ENCODE assay signal across 10 cellular contexts in genomic region chr12:64757778-64758177, GRCh38. TPM values are rescaled to one million over a fixed set of nuclear protein-coding genes. Genes with fewer than 3 reads are reported as not detected.
DNase-seq lines count a peak whose midpoint lies in the region; TF ChIP-seq lines count a peak whose summit lies in the region.
"Had no signal": no experiment of that assay in that cellular context is flagged by ENCODE, and none has a peak within 500 bp of the region (broad histone marks: within the 10 kb centered on the region; RNA-seq: fewer than 3 reads in every experiment).

No MANE protein-coding gene starts in this region.

- H3K4me3 ChIP-seq in GM12865 (ENCODE audit: low read depth, low read length) (peak overlapping the region; percentile 27), dorsolateral prefrontal cortex (peak overlapping the region in 36 of 59 donors; percentile 3 to 100 (median 92)), parathyroid adenoma (ENCODE audit: low read depth, low read length) (no peak overlapping the region), right atrium auricular region (no peak overlapping the region)

- no peak overlapping the region for H3K9ac ChIP-seq in parathyroid adenoma

- intact Hi-C loops in dorsolateral prefrontal cortex (cut with DNase I), result no loop called here

- H3K27ac ChIP-seq in dorsolateral prefrontal cortex (peak overlapping the region in 9 of 59 donors; percentile 11 to 87 (median 38)), parathyroid adenoma (peak overlapping the region; percentile 4), right atrium auricular region (no peak overlapping the region)
- H3K27ac ChIP-seq: brain microvascular endothelial cell had no signal

- DNase-seq in GM12865 (ENCODE audit: low read depth) (peak; percentile 6), NOMO-1 treated with dmso at 0.1 percent for 144 hours (lab: John Stamatoyannopoulos, UW; ENCODE audit: unreplicated experiment) (peak; percentile 37), dorsolateral prefrontal cortex (no peak), GM19240 (ENCODE audit: insufficient read length, low spot score) (no peak), NCI-H1048 (lab: John Stamatoyannopoulos, UW) (no peak), right atrium auricular region (ENCODE audit: low spot score) (no peak)
- DNase-seq in activated CD4-positive, CD25-positive, alpha-beta regulatory T cell (lab: John Stamatoyannopoulos, UW), result no peak
- DNase-seq: brain microvascular endothelial cell; stimulated activated CD4-positive, alpha-beta T cell treated with anti-CD3 and anti-CD28 coated beads, Interleukin-15, amount 100 ng/mL, for 24 hours had no signal

- H3K4me1 ChIP-seq in parathyroid adenoma, result no peaks in the 10 kb centered on the region
- H3K4me1 ChIP-seq in right atrium auricular region, result peaks cover 0 to 34% of the 10 kb centered on the region in 2 donors

- TF ChIP-seq CTCF in GM12865 (IDR thresholded peaks at IDR 0.05; ENCODE audit: insufficient read depth, low read depth, low read length, missing control alignments), result no peak
- TF ChIP-seq CTCF in dorsolateral prefrontal cortex (IDR thresholded peaks at IDR 0.05 in 54 of 56, conservative IDR thresholded peaks at IDR 0.05 in 2 of 56; ENCODE audit: low read depth in 1 of 56, partially characterized antibody in 56 of 56), result no peak
- TF ChIP-seq CTCF in parathyroid adenoma (IDR thresholded peaks at IDR 0.05), result no peak
- no peak for TF ChIP-seq CTCF in right atrium auricular region (IDR thresholded peaks at IDR 0.05)

- no peaks in the 10 kb centered on the region for H3K9me3 ChIP-seq in parathyroid adenoma (ENCODE audit: control insufficient read depth, low read length)
- H3K9me3 ChIP-seq in right atrium auricular region, result no peaks in the 10 kb centered on the region

- no peak overlapping the region for H2AFZ ChIP-seq in parathyroid adenoma

- H3K27me3 ChIP-seq in dorsolateral prefrontal cortex, result no peaks in the 10 kb centered on the region
- H3K27me3 ChIP-seq in parathyroid adenoma (ENCODE audit: control insufficient read depth, insufficient read depth, low read length), result no peaks in the 10 kb centered on the region
- no peaks in the 10 kb centered on the region for H3K27me3 ChIP-seq in right atrium auricular region
- H3K27me3 ChIP-seq: brain microvascular endothelial cell had no signal

- H3K4me2 ChIP-seq in parathyroid adenoma (ENCODE audit: low read length), result peak overlapping the region; percentile 0

- no peaks in the 10 kb centered on the region for H3K79me2 ChIP-seq in parathyroid adenoma

- H3K36me3 ChIP-seq in parathyroid adenoma (ENCODE audit: control insufficient read depth, insufficient read depth, low read length) (no peaks in the 10 kb centered on the region), right atrium auricular region (no peaks in the 10 kb centered on the region)
- H3K36me3 ChIP-seq: brain microvascular endothelial cell had no signal

RNA-seq across cellular contexts. Expression of gene GNS, which starts 1.4 kb away (rescaled TPM):
- 10 to 100 TPM; 36.2 to 59.3 (median 44.6) TPM for total RNA-seq in dorsolateral prefrontal cortex
- 100 to 1,000 TPM in 1 of 2 donors, 10 to 100 TPM in 1; 76.5 to 106 TPM for total RNA-seq in right atrium auricular region

Comparison
In these comparisons a context has a peak if more than half of its experiments do, and no peak if none do; other contexts are left out.
1. DNase-seq: peak in GM12865 (single experiment) and NOMO-1 treated with dmso at 0.1 percent for 144 hours (single experiment); none in dorsolateral prefrontal cortex (0 of 10), GM19240 (single experiment), NCI-H1048 (single experiment), activated CD4-positive, CD25-positive, alpha-beta regulatory T cell (0 of 4) and right atrium auricular region (single experiment).
2. H3K4me3 ChIP-seq: peak in GM12865 (single experiment) and dorsolateral prefrontal cortex (36 of 59); none in parathyroid adenoma (single experiment) and right atrium auricular region (0 of 2).